Comparison of ENCODE assay signal across 8 cellular contexts in the genomic region with DNA sequence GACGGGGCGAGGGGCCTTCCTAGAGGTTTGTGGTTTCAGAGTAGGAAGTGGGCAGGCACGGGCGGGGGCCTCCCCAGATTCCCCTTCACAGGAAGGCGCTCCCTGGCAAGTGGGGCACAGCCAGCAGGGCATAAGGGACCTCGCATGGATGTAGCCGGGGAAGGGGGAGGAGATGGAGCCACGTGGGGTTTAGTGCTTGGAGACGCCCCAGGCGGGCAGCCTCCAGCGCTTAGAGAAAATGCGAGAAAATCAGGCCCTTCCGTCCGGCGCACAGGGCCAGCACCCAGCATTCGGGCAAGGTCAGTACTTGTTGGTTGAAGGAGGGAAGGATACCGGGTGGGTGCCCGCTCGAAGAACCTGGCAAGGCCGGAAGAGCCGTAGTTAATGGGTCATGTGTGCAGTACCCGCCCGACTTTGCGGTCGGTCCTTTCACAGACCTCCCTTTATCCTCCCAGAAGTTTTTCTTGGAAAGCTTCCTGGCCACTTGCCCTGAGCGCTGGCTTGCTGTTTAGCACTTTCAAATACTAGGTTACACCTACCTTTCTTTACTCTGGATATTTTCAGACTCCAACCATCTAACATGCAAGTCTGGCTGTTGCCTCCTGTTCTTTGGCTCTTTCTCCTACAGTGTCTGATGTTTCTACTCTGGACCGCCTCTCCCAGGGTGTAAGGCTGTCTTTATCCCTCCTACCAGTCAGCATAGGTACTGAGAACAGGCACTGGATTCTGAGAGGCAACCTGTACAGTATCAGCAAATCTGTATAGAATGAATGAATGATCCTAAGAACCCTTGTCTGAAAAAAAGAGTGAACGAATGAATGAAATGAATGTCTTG.
A peak's percentile ranks its signal among the peaks of the same experiment; 100 is the strongest.
DNase-seq lines count a peak whose midpoint lies in the region; ATAC-seq and TF ChIP-seq lines count a peak whose summit lies in the region.

No MANE protein-coding gene starts in this region.

- H3K4me1 Mint-ChIP-seq in activated naive CD4-positive, alpha-beta T cell treated with anti-CD3 and anti-CD28 coated beads for 36 hours (ENCODE audit: low read depth) = peaks cover 9% of the 10 kb centered on the region

- peak overlapping the region; percentile 71 for H3K4me3 ChIP-seq in coronary artery

- peaks cover 47% of the 10 kb centered on the region for H3K27me3 Mint-ChIP-seq in activated naive CD4-positive, alpha-beta T cell treated with anti-CD3 and anti-CD28 coated beads for 36 hours (ENCODE audit: low read depth)

- H3K9me3 Mint-ChIP-seq in activated naive CD4-positive, alpha-beta T cell treated with anti-CD3 and anti-CD28 coated beads for 36 hours = no peaks in the 10 kb centered on the region

- H3K36me3 Mint-ChIP-seq in activated naive CD4-positive, alpha-beta T cell treated with anti-CD3 and anti-CD28 coated beads for 36 hours (ENCODE audit: low read depth) = no peaks in the 10 kb centered on the region

- H3K27ac ChIP-seq in coronary artery = no peak overlapping the region

- no peak for ATAC-seq in GM18520 (IDR thresholded peaks at IDR 0.05; ENCODE audit: unreplicated experiment)

- no peak for TF ChIP-seq EP300 in Ishikawa (IDR thresholded peaks at IDR 0.05; ENCODE audit: borderline replicate concordance)

- TF ChIP-seq RAD21 in Ishikawa (IDR thresholded peaks at IDR 0.05; ENCODE audit: low read depth) = no peak

- CTCF ChIA-PET in activated naive CD4-positive, alpha-beta T cell treated with anti-CD3 and anti-CD28 coated beads for 36 hours (lab: Charles Lee) = interaction anchor here (1.5 to 4.3 kb wide), 2 partner anchors 10 to 15 kb away, joined by 5 to 15 read pairs; no protein-coding TSS in a partner anchor

- intact Hi-C loops in activated naive CD4-positive, alpha-beta T cell treated with anti-CD3 and anti-CD28 coated beads for 36 hours (cut with micrococcal nuclease) = no loop called here

- no peak overlapping the region for H3K4me3 Mint-ChIP-seq in activated naive CD4-positive, alpha-beta T cell treated with anti-CD3 and anti-CD28 coated beads for 36 hours

- no peak overlapping the region for H3K27ac Mint-ChIP-seq in activated naive CD4-positive, alpha-beta T cell treated with anti-CD3 and anti-CD28 coated beads for 36 hours

- DNase-seq in AG20443 (ENCODE audit: low spot score) (peak; percentile 42), coronary artery (ENCODE audit: low spot score) (no peak), midbrain (lab: John Stamatoyannopoulos, UW) (peak; percentile 56), NCI-H82 treated with DMSO at 0.1 percent for 48 hours (lab: John Stamatoyannopoulos, UW; ENCODE audit: unreplicated experiment) (no peak)
- no peak for DNase-seq in stimulated activated CD4-positive, alpha-beta T cell treated with anti-CD3 and anti-CD28 coated beads, Interleukin-1b, Interleukin-23, amount 100 ng/mL, for 48 hours
- DNase-seq in activated naive CD4-positive, alpha-beta T cell treated with anti-CD3 and anti-CD28 coated beads for 36 hours = no peak

- TF ChIP-seq CTCF in coronary artery (IDR thresholded peaks at IDR 0.05) = no peak

TF ChIP-seq in Ishikawa, 13 proteins besides CTCF, POLR2A, EP300 and RAD21:
- TF ChIP-seq TAF1 (IDR thresholded peaks at IDR 0.05; ENCODE audit: low read depth) = no peak
- no peak for TF ChIP-seq CREB1 (IDR thresholded peaks at IDR 0.05; ENCODE audit: low read depth)
- peak; percentile 35; the same call in 1 of the 2 replicates for TF ChIP-seq TCF12 (IDR thresholded peaks at IDR 0.05; ENCODE audit: low read depth)
- TF ChIP-seq ZBTB7A (IDR thresholded peaks at IDR 0.05; ENCODE audit: low read depth) = peak; percentile 86; the same call in 1 of the 2 replicates
- no peak for TF ChIP-seq NFIC (IDR thresholded peaks at IDR 0.05)
- no peak for TF ChIP-seq EGR1 (IDR thresholded peaks at IDR 0.05)
- TF ChIP-seq FOXM1 (IDR thresholded peaks at IDR 0.05; ENCODE audit: borderline replicate concordance, low read depth) = no peak
- TF ChIP-seq REST (IDR thresholded peaks at IDR 0.05; ENCODE audit: low read depth) = no peak
- peak; percentile 40 for TF ChIP-seq USF1 (IDR thresholded peaks at IDR 0.05)
- no peak for TF ChIP-seq CEBPB (IDR thresholded peaks at IDR 0.05)
- TF ChIP-seq, protein P1, sequence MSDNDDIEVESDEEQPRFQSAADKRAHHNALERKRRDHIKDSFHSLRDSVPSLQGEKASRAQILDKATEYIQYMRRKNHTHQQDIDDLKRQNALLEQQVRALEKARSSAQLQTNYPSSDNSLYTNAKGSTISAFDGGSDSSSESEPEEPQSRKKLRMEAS (IDR thresholded peaks at IDR 0.05) = peak; percentile 86

Comparison
In these comparisons a context has a peak if more than half of its experiments do, and no peak if none do; other contexts are left out.
1. DNase-seq: peak in AG20443 (single experiment) and midbrain (single experiment); none in coronary artery (single experiment), NCI-H82 treated with DMSO at 0.1 percent for 48 hours (single experiment), stimulated activated CD4-positive, alpha-beta T cell treated with anti-CD3 and anti-CD28 coated beads, Interleukin-1b, Interleukin-23, amount 100 ng/mL, for 48 hours (single experiment) and activated naive CD4-positive, alpha-beta T cell treated with anti-CD3 and anti-CD28 coated beads for 36 hours (single experiment).